ENCODE assay signal across 8 cellular contexts in genomic region chr17:48577946-48578615, GRCh38. TPM values are rescaled to one million over a fixed set of nuclear protein-coding genes. Genes with fewer than 3 reads are reported as not detected.
A peak's percentile ranks its signal among the peaks of the same experiment; 100 is the strongest.
DNase-seq lines count a peak whose midpoint lies in the region; ATAC-seq and TF ChIP-seq lines count a peak whose summit lies in the region.

Gene HOXB4, minus strand, starts transcription at chr17:48578350. Its CDS starts 31 bp downstream, at chr17:48578319.

- peaks cover 39% of the 10 kb centered on the region for H3K27me3 ChIP-seq in CD8-positive, alpha-beta T cell (ENCODE audit: insufficient read depth, low read length)
- H3K27me3 ChIP-seq in GM23248 (replicated peaks; ENCODE audit: insufficient read depth) (no peaks in the 10 kb centered on the region), esophagus squamous epithelium (peaks cover 0 to 100% (median 6%) of the 10 kb centered on the region in 4 donors)

- 1% methylated on average over 31 to 58 of the region's 58 CpGs for WGBS in GM23248 (ENCODE audit: low coverage in 1 of 2, low lambda C conversion rate in 2 of 2, missing lambda C conversion rate in 2 of 2), 2 experiments
- WGBS in esophagus squamous epithelium, 2 donors = 1 to 2% methylated on average over 22 to 26 of the region's 58 CpGs

- H3K9me2 ChIP-seq in GM23248 (ENCODE audit: insufficient read depth) = no peaks in the 10 kb centered on the region

- intact Hi-C loops in CD8-positive, alpha-beta T cell (cut with DNase I, micrococcal nuclease) = loop anchor here (1.0 to 2.0 kb wide), 2 partner anchors 35 to 36 kb away; no protein-coding TSS in a partner anchor
- intact Hi-C loops in esophagus squamous epithelium (cut with DNase I) = loop anchor here (5.0 kb wide), 1 partner anchor 36 kb away; no protein-coding TSS in a partner anchor

- H3K4me1 Mint-ChIP-seq in CD8-positive, alpha-beta T cell (ENCODE audit: low read depth) = peaks cover 40% of the 10 kb centered on the region
- peaks cover 23% of the 10 kb centered on the region for H3K4me1 Mint-ChIP-seq in neural crest cell

- POLR2A ChIA-PET in CD8-positive, alpha-beta T cell (lab: Charles Lee) = interaction anchor here (1.0 to 1.7 kb wide), 2 partner anchors 34 to 85 kb away, joined by 3 to 5 read pairs; no protein-coding TSS in a partner anchor

- peak within 1 kb of the TSS; percentile 87 for H3K4me3 ChIP-seq in CD8-positive, alpha-beta T cell (ENCODE audit: low read depth, low read length)
- peak within 1 kb of the TSS; percentile 83 for H3K4me3 ChIP-seq in GM23248
- H3K4me3 ChIP-seq in esophagus squamous epithelium = peak within 1 kb of the TSS; percentile 49 to 83 (median 61)

- H3K4me1 ChIP-seq in CD8-positive, alpha-beta T cell (ENCODE audit: insufficient read depth, low read length) = peaks cover 25% of the 10 kb centered on the region
- H3K4me1 ChIP-seq in GM23248 (ENCODE audit: insufficient read depth) (peaks cover 20% of the 10 kb centered on the region), esophagus squamous epithelium (peaks cover 0 to 95% (median 49%) of the 10 kb centered on the region in 3 donors)

- no peaks in the 10 kb centered on the region for H3K36me3 ChIP-seq in CD8-positive, alpha-beta T cell (ENCODE audit: insufficient read depth, low read length)
- H3K36me3 ChIP-seq in GM23248 (ENCODE audit: low read depth) (no peaks in the 10 kb centered on the region), esophagus squamous epithelium (no peaks in the 10 kb centered on the region)

- no peaks in the 10 kb centered on the region for H3K36me3 Mint-ChIP-seq in CD8-positive, alpha-beta T cell
- peaks cover 2% of the 10 kb centered on the region for H3K36me3 Mint-ChIP-seq in neural crest cell (ENCODE audit: low read depth)

- no peaks in the 10 kb centered on the region for H3K9me3 ChIP-seq in CD8-positive, alpha-beta T cell (ENCODE audit: low read length)
- H3K9me3 ChIP-seq in GM23248 (ENCODE audit: low read depth) (no peaks in the 10 kb centered on the region), esophagus squamous epithelium (no peaks in the 10 kb centered on the region)

- in situ Hi-C loops in GM23248 (cut with MboI) = no loop called here

- TF ChIP-seq CTCF in CD8-positive, alpha-beta T cell (IDR thresholded peaks at IDR 0.05) = no peak
- TF ChIP-seq CTCF in esophagus squamous epithelium (IDR thresholded peaks at IDR 0.05) (no peak), neural crest cell (conservative IDR thresholded peaks at IDR 0.05) (no peak)

- peak within 1 kb of the TSS; percentile 90 for H3K4me3 Mint-ChIP-seq in CD8-positive, alpha-beta T cell
- peak within 1 kb of the TSS; percentile 90 for H3K4me3 Mint-ChIP-seq in neural crest cell

- no peaks in the 10 kb centered on the region for H3K9me3 Mint-ChIP-seq in CD8-positive, alpha-beta T cell
- H3K9me3 Mint-ChIP-seq in neural crest cell = no peaks in the 10 kb centered on the region

- H3K9ac ChIP-seq in GM23248 = peak within 1 kb of the TSS; percentile 79

- no peak within 1 kb of the TSS for H3K27ac ChIP-seq in CD8-positive, alpha-beta T cell (ENCODE audit: low read depth, low read length)
- H3K27ac ChIP-seq in GM23248 (peak within 1 kb of the TSS; percentile 61), esophagus squamous epithelium (peak within 1 kb of the TSS; percentile 88 to 96 (median 92))

- H2AFZ ChIP-seq in GM23248 = peak within 1 kb of the TSS; percentile 90

- peak within 1 kb of the TSS; percentile 99 for H3K4me2 ChIP-seq in GM23248 (ENCODE audit: unreplicated experiment)

- TF ChIP-seq POLR2A in esophagus squamous epithelium (IDR thresholded peaks at IDR 0.05) = peak in 1 of 4 donors; percentile 38

- peak; percentile 76 for ATAC-seq in CD8-positive, alpha-beta T cell

- H3K79me2 ChIP-seq in GM23248 (ENCODE audit: insufficient read depth) = peaks cover 75% of the 10 kb centered on the region

- no peaks in the 10 kb centered on the region for H4K20me1 ChIP-seq in GM23248 (ENCODE audit: insufficient read depth)

- CTCF ChIA-PET in CD8-positive, alpha-beta T cell (lab: Charles Lee) = interaction anchor here (0.7 to 1.1 kb wide), 3 partner anchors 9 to 270 kb away, joined by 3 to 4 read pairs (median 4); no protein-coding TSS in a partner anchor

- peaks cover 13% of the 10 kb centered on the region; the same call in 1 of the 2 replicates for H3F3A ChIP-seq in GM23248 (ENCODE audit: insufficient read depth)

- peak within 1 kb of the TSS; percentile 86 for H3K27ac Mint-ChIP-seq in CD8-positive, alpha-beta T cell
- H3K27ac Mint-ChIP-seq in neural crest cell (ENCODE audit: unreplicated experiment) = peak within 1 kb of the TSS; percentile 87

- peak; percentile 35 to 73 (median 62) for DNase-seq in CD8-positive, alpha-beta T cell
- peak; percentile 90 for DNase-seq in GM23248
- peak; percentile 82 for DNase-seq in NCI-H69 (lab: John Stamatoyannopoulos, UW)
- peak; percentile 62 for DNase-seq in activated CD8-positive, alpha-beta memory T cell treated with anti-CD3 and anti-CD28 coated beads, Interleukin-2, amount 50 U/mL, for 4 hours
- no peak for DNase-seq in esophagus squamous epithelium (lab: John Stamatoyannopoulos, UW)
- peak; percentile 51 for DNase-seq in neural crest cell (ENCODE audit: low read depth, low spot score)
- DNase-seq in ureter (ENCODE audit: low spot score) = peak; percentile 89
- DNase-seq in hippocampal formation (lab: John Stamatoyannopoulos, UW) = no peak

- peaks cover 40% of the 10 kb centered on the region for H3K27me3 Mint-ChIP-seq in CD8-positive, alpha-beta T cell (ENCODE audit: low read depth)
- peaks cover 63% of the 10 kb centered on the region for H3K27me3 Mint-ChIP-seq in neural crest cell (ENCODE audit: low read depth)

RNA-seq across cellular contexts. Expression of gene HOXB4, which starts in this region (rescaled TPM):
- under 1 TPM; 0.57 to 0.64 TPM for total RNA-seq in CD8-positive, alpha-beta T cell
- total RNA-seq in GM23248 (2014; rRNA removed; shearing (Covaris generic)) = 2.2 and 3.3 TPM in 2 replicates
- polyA plus RNA-seq in GM23248 (2016; fragmentation: Nextera tagmentation; extraction: Ambion mirVana) = 0.54 and 1.2 TPM in 2 replicates
- total RNA-seq in esophagus squamous epithelium = 1 to 10 TPM in 3 of 4 donors, under 1 TPM in 1; 0.27 to 2.9 (median 1.8) TPM
- total RNA-seq in neural crest cell = 4.4 and 5.0 TPM in 2 replicates
- 28.7 TPM for total RNA-seq in ureter

Comparison
In these comparisons a context has a peak if more than half of its experiments do, and no peak if none do; other contexts are left out.
1. Peak in DNase-seq, ATAC-seq and H3K4me3 ChIP-seq in CD8-positive, alpha-beta T cell; RNA of the gene not detected or under 1 TPM.
2. DNase-seq: peak in GM23248 (single experiment), NCI-H69 (single experiment), activated CD8-positive, alpha-beta memory T cell treated with anti-CD3 and anti-CD28 coated beads, Interleukin-2, amount 50 U/mL, for 4 hours (single experiment), neural crest cell (single experiment) and ureter (single experiment); none in esophagus squamous epithelium (single experiment) and hippocampal formation (0 of 2).
3. Peak in every context shown above with its lines, with median percentiles within 50 percentile points of each other: H3K4me3 ChIP-seq.